ENCODE assay signal across 8 cellular contexts in the genomic region with DNA sequence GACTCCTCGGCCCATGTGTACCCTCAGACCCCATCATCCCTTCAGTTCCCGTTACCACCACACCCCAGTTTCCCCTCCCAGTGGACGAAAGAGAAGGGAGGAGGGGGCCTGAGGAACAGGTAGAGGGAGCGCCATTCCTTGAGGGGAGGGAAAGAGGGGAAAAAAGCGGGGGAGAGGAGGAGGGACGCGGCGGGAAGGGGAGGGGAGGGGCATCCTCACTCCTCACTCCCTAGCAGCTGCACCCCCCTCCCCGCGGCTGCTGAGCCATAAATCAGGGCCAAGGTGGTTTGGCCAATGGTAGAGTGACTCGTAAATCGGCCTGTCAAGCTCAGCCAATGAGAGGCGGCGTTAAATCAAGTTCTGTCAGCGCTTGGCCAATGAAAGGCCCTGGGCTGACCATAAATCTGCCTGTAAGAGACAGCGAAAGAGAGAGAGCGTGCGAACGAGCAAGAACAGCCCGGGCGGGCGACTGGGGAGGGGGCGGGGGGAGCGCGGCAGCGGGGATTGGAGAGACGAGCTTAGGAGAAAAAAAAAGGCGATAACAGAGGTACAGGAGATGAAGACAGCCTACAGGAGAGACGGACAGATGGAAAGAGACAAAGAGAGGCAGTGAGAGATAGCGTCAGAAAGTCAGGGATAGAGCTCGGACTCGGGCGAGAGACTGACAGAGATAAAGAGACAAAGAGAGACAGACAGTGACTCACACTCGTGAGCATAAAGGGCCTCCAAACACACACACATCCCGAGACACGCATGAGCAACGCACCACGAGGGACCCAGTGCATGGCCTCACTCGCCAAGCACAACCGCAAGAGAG. TPM values are rescaled to one million over a fixed set of nuclear protein-coding genes. Genes with fewer than 3 reads are reported as not detected.
DNase-seq lines count a peak whose midpoint lies in the region; ATAC-seq and TF ChIP-seq lines count a peak whose summit lies in the region.

No MANE protein-coding gene starts in this region.

- H3K4me1 ChIP-seq in esophagus squamous epithelium: peaks cover 3 to 31% (median 10%) of the 10 kb centered on the region in 3 donors
- peaks cover 16% of the 10 kb centered on the region in 2 donors for H3K4me1 ChIP-seq in muscle layer of duodenum (ENCODE audit: control insufficient read depth in 1 of 2, insufficient read depth in 2 of 2, low read length in 2 of 2)

- DNase-seq in DMS153 treated with DMSO at 0.1 percent for 48 hours (lab: John Stamatoyannopoulos, UW; ENCODE audit: unreplicated experiment): peak; percentile 98
- peak; percentile 100 for DNase-seq in Jurkat, Clone E6-1 (ENCODE audit: low read depth, low spot score)
- DNase-seq in OCI-M2 (lab: John Stamatoyannopoulos, UW; ENCODE audit: unreplicated experiment): peak; percentile 78
- peak; percentile 86 for DNase-seq in activated T-cell treated with anti-CD3 and anti-CD28 coated beads, Interleukin-2, amount 50 U/mL, for 1 hour
- DNase-seq in esophagus squamous epithelium (lab: John Stamatoyannopoulos, UW): peak; percentile 85
- peak; percentile 68 for DNase-seq in stimulated activated CD8-positive, alpha-beta memory T cell treated with anti-CD3 and anti-CD28 coated beads, Interleukin-7, amount 100 ng/mL, for 24 hours (ENCODE audit: low read depth)

- H3K27me3 ChIP-seq in esophagus squamous epithelium (no peaks in the 10 kb centered on the region), muscle layer of duodenum (ENCODE audit: low read depth, low read length) (no peaks in the 10 kb centered on the region)

- WGBS in esophagus squamous epithelium, 2 donors: 0 to 1% methylated on average over 29 to 30 of the region's 40 CpGs

- intact Hi-C loops in esophagus squamous epithelium (cut with DNase I): no loop called here

- peak overlapping the region; percentile 75 to 94 (median 87) for H3K27ac ChIP-seq in esophagus squamous epithelium
- H3K27ac ChIP-seq in muscle layer of duodenum (ENCODE audit: low read length): peak overlapping the region; percentile 83

- TF ChIP-seq CTCF in esophagus squamous epithelium (IDR thresholded peaks at IDR 0.05): no peak

- peak in 1 of 4 donors; percentile 36 for TF ChIP-seq POLR2A in esophagus squamous epithelium (IDR thresholded peaks at IDR 0.05)

- H3K36me3 ChIP-seq in esophagus squamous epithelium (no peaks in the 10 kb centered on the region), muscle layer of duodenum (ENCODE audit: control insufficient read depth in 1 of 2, insufficient read depth in 2 of 2, low read length in 2 of 2) (no peaks in the 10 kb centered on the region)

- no peaks in the 10 kb centered on the region for H3K9me3 ChIP-seq in esophagus squamous epithelium
- no peaks in the 10 kb centered on the region for H3K9me3 ChIP-seq in muscle layer of duodenum (ENCODE audit: control insufficient read depth in 1 of 2, low read length in 2 of 2)

- peak; percentile 94 for ATAC-seq in GM21717 (IDR thresholded peaks at IDR 0.05; ENCODE audit: unreplicated experiment)

- H3K4me3 ChIP-seq in Jurkat, Clone E6-1 (ENCODE audit: low read length): peak overlapping the region; percentile 85
- H3K4me3 ChIP-seq in esophagus squamous epithelium (peak overlapping the region; percentile 40 to 74 (median 64)), muscle layer of duodenum (ENCODE audit: low read depth in 1 of 2, low read length in 2 of 2) (peak overlapping the region; percentile 77 to 99)

RNA-seq across cellular contexts. Expression of gene GPR84, which starts 5.1 kb away (rescaled TPM):
- polyA plus RNA-seq in Jurkat, Clone E6-1 (2012; ENCODE audit: insufficient read depth, insufficient read length): not detected
- total RNA-seq in esophagus squamous epithelium: under 1 TPM in 1 of 4 donors, not detected in 3; 0.38 TPM

RNA-seq across cellular contexts. Expression of gene ZNF385A, which starts 25.4 kb away (rescaled TPM):
- polyA plus RNA-seq in Jurkat, Clone E6-1 (2012; ENCODE audit: insufficient read depth, insufficient read length): 2.7 TPM
- total RNA-seq in esophagus squamous epithelium: 100 to 1,000 TPM in 1 of 4 donors, 10 to 100 TPM in 3; 25.2 to 106 (median 37.8) TPM

RNA-seq across cellular contexts. Expression of gene COPZ1, which starts 34.2 kb away (rescaled TPM):
- 179 TPM for polyA plus RNA-seq in Jurkat, Clone E6-1 (2012; ENCODE audit: insufficient read depth, insufficient read length)
- 100 to 1,000 TPM in 2 of 4 donors, 10 to 100 TPM in 2; 68.1 to 153 (median 97.9) TPM for total RNA-seq in esophagus squamous epithelium

RNA-seq across cellular contexts. Expression of gene NFE2, which starts 58.3 kb away (rescaled TPM):
- polyA plus RNA-seq in Jurkat, Clone E6-1 (2012; ENCODE audit: insufficient read depth, insufficient read length): not detected
- under 1 TPM in 3 of 4 donors, not detected in 1; 0.15 to 0.44 (median 0.38) TPM for total RNA-seq in esophagus squamous epithelium

RNA-seq across cellular contexts. Expression of gene ITGA5, which starts 59.9 kb away (rescaled TPM):
- 41.2 TPM for polyA plus RNA-seq in Jurkat, Clone E6-1 (2012; ENCODE audit: insufficient read depth, insufficient read length)
- total RNA-seq in esophagus squamous epithelium: 100 to 1,000 TPM in 1 of 4 donors, 10 to 100 TPM in 2, 1 to 10 TPM in 1; 7.5 to 112 (median 37.3) TPM

Comparison
In these comparisons a context has a peak if more than half of its experiments do, and no peak if none do; other contexts are left out.
1. Peak in every context shown above with its lines: DNase-seq, ATAC-seq, H3K4me3 ChIP-seq and H3K27ac ChIP-seq.